ENCODE assay signal across 1 cellular context in genomic region chr3:179375091-179375999, GRCh38.
TF ChIP-seq lines count a peak whose summit lies in the region.

No MANE protein-coding gene starts in this region.

TF ChIP-seq in K562, 482 proteins besides CTCF, POLR2A, EP300 and RAD21 (continued from another document and continues in another):
- TF ChIP-seq THRA (IDR thresholded peaks at IDR 0.05) (no peak), XRCC4 (IDR thresholded peaks at IDR 0.05; ENCODE audit: extremely low read depth, insufficient read depth, insufficient read length) (no peak), GABPA (tag; conservative IDR thresholded peaks at IDR 0.05; ENCODE audit: low read depth) (no peak), CEBPG (CRISPR knock-in tag; IDR thresholded peaks at IDR 0.05) (peak; percentile 67; the same call in 1 of the 2 replicates), CEBPG (tag; conservative IDR thresholded peaks at IDR 0.05 in 1 of 2, IDR thresholded peaks at IDR 0.05 in 1 of 2) (peak in 1 of 2 experiments; percentile 85; a peak in 3 of 4 replicates), FOXK1 (CRISPR knock-in tag; IDR thresholded peaks at IDR 0.05; ENCODE audit: borderline replicate concordance) (no peak), CHD1 (IDR thresholded peaks at IDR 0.05; ENCODE audit: low read length) (no peak), SMAD4 (CRISPR knock-in tag; conservative IDR thresholded peaks at IDR 0.05) (peak; percentile 94), ZNF253 (CRISPR knock-in tag; conservative IDR thresholded peaks at IDR 0.05) (no peak), OTX1 (CRISPR knock-in tag; IDR thresholded peaks at IDR 0.05) (no peak), MCM2 (IDR thresholded peaks at IDR 0.05; ENCODE audit: low read depth) (no peak), SRSF3 (IDR thresholded peaks at IDR 0.05; ENCODE audit: insufficient read depth, low read length) (no peak), HMGN3 (IDR thresholded peaks at IDR 0.05; ENCODE audit: borderline replicate concordance, extremely low read depth, insufficient read length, low read depth, low read length) (peak; percentile 70), MAFF (IDR thresholded peaks at IDR 0.05; ENCODE audit: low read length) (no peak), SREBF1 (IDR thresholded peaks at IDR 0.05; ENCODE audit: borderline replicate concordance, low read depth, low read length) (no peak), CBFA2T3 (IDR thresholded peaks at IDR 0.05) (peak; percentile 99), GTF2B (IDR thresholded peaks at IDR 0.05; ENCODE audit: extremely low read depth, insufficient read length) (no peak), MEF2A (IDR thresholded peaks at IDR 0.05; ENCODE audit: control insufficient read depth, low read depth, low read length) (0 out of 2 replicates have a peak, but pooled peaks have one; percentile 38), HLTF (IDR thresholded peaks at IDR 0.05) (no peak; the same call in 1 of the 2 replicates), KAT2B (IDR thresholded peaks at IDR 0.05; ENCODE audit: low read depth, low read length) (no peak), ZNF324 (CRISPR knock-in tag; IDR thresholded peaks at IDR 0.05) (no peak), ZNF518B (CRISPR knock-in tag; IDR thresholded peaks at IDR 0.05) (no peak), ZNF584 (CRISPR knock-in tag; IDR thresholded peaks at IDR 0.05; ENCODE audit: low read depth) (no peak), ELK3 (CRISPR knock-in tag; IDR thresholded peaks at IDR 0.05) (no peak), TCF15 (CRISPR knock-in tag; IDR thresholded peaks at IDR 0.05) (peak; percentile 74; the same call in 1 of the 2 replicates), DNMT1 (IDR thresholded peaks at IDR 0.05) (no peak), ZNF316 (IDR thresholded peaks at IDR 0.05) (no peak), XRCC3 (IDR thresholded peaks at IDR 0.05) (no peak), NCOA4 (IDR thresholded peaks at IDR 0.05; ENCODE audit: partially characterized antibody) (no peak), NEUROD1 (IDR thresholded peaks at IDR 0.05; ENCODE audit: borderline replicate concordance, low read depth, low read length, partially characterized antibody) (peak; percentile 84), MTF1 (CRISPR knock-in tag; IDR thresholded peaks at IDR 0.05; ENCODE audit: borderline replicate concordance) (no peak), ZNF444 (CRISPR knock-in tag; IDR thresholded peaks at IDR 0.05) (no peak), STAT6 (CRISPR knock-in tag; IDR thresholded peaks at IDR 0.05) (no peak), FOXP1 (CRISPR knock-in tag; IDR thresholded peaks at IDR 0.05) (no peak), FOXM1 (IDR thresholded peaks at IDR 0.05; ENCODE audit: low read depth) (peak; percentile 95), FOXM1 (CRISPR knock-in tag; IDR thresholded peaks at IDR 0.05; ENCODE audit: low read depth) (no peak), MITF (IDR thresholded peaks at IDR 0.05) (no peak), ZNF512 (tag; IDR thresholded peaks at IDR 0.05) (no peak), LARP7 (IDR thresholded peaks at IDR 0.05) (no peak), ZFP36 (IDR thresholded peaks at IDR 0.05; ENCODE audit: low read depth, low read length, partially characterized antibody) (no peak), RUNX1 (IDR thresholded peaks at IDR 0.05; ENCODE audit: low read depth) (no peak), RBM25 (IDR thresholded peaks at IDR 0.05; ENCODE audit: low read depth, low read length, severe bottlenecking) (no peak), CHD4 (IDR thresholded peaks at IDR 0.05; ENCODE audit: insufficient read depth, insufficient replicate concordance, low read depth, low read length, poor library complexity, severe bottlenecking) (no peak), FOXJ3 (CRISPR knock-in tag; IDR thresholded peaks at IDR 0.05) (no peak), BCL6 (CRISPR knock-in tag; IDR thresholded peaks at IDR 0.05) (no peak), E2F3 (CRISPR knock-in tag; IDR thresholded peaks at IDR 0.05) (no peak), ZNF699 (CRISPR knock-in tag; IDR thresholded peaks at IDR 0.05; ENCODE audit: insufficient replicate concordance) (no peak), PHF21A (IDR thresholded peaks at IDR 0.05; ENCODE audit: borderline replicate concordance, low read depth) (no peak), ATF6 (CRISPR knock-in tag; IDR thresholded peaks at IDR 0.05) (no peak), SFPQ (IDR thresholded peaks at IDR 0.05; ENCODE audit: low read depth, low read length) (no peak)
